ENCODE assay signal across 11 cellular contexts in the genomic region with DNA sequence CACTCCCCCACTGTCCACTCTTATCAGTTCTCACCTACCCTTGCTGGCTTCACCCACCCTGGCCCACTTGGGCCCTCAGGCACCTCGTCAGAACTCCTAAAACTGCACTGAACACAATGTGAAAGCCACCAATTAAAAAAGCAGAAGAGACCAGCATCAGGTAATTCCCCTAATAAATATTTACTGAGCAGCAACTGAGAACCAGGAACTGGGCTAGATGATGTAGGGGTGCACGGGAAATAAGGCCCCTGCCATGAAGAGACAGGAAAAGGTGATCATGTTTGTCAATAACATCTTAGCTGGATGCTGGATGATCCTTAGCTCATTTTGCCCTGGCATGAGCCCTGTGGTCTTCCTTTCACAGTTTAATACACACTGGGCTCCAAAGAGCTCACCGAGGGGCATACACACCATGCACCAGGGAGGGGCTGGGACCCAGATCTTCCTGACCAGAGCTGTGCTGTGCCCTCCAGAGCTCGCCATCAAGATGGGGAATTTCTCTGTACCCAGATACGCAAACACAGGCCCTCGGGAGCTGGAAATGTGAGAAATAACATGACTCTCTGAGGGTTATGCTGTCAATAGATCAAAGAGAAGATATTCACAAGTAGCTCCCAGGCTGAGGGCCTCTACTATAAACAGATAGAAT.
A peak's percentile ranks its signal among the peaks of the same experiment; 100 is the strongest.
DNase-seq lines count a peak whose midpoint lies in the region; ATAC-seq and TF ChIP-seq lines count a peak whose summit lies in the region.
"Had no signal": no experiment of that assay in that cellular context is flagged by ENCODE, and none has a peak within 500 bp of the region (broad histone marks: within the 10 kb centered on the region; RNA-seq: fewer than 3 reads in every experiment).

No MANE protein-coding gene starts in this region.

- intact Hi-C loops in CD8-positive, alpha-beta T cell (cut with DNase I, micrococcal nuclease): no loop called here

- H3K36me3 Mint-ChIP-seq in CD8-positive, alpha-beta T cell: no peaks in the 10 kb centered on the region

- peaks cover 25% of the 10 kb centered on the region for H3K4me1 ChIP-seq in SJSA1 (replicated peaks)
- no peaks in the 10 kb centered on the region for H3K4me1 ChIP-seq in right atrium auricular region
- no peaks in the 10 kb centered on the region for H3K4me1 ChIP-seq in CD8-positive, alpha-beta T cell (ENCODE audit: insufficient read depth, low read length)

- H3K4me3 ChIP-seq in SJSA1: no peak overlapping the region
- no peak overlapping the region for H3K4me3 ChIP-seq in right atrium auricular region
- no peak overlapping the region for H3K4me3 ChIP-seq in CD8-positive, alpha-beta T cell (ENCODE audit: low read depth, low read length)

- CTCF ChIA-PET in CD8-positive, alpha-beta T cell (lab: Charles Lee): no interaction called here

- no peaks in the 10 kb centered on the region for H3K27me3 Mint-ChIP-seq in CD8-positive, alpha-beta T cell (ENCODE audit: low read depth)

- H3K9me3 ChIP-seq in SJSA1 (replicated peaks) (no peaks in the 10 kb centered on the region), right atrium auricular region (no peaks in the 10 kb centered on the region)
- no peaks in the 10 kb centered on the region for H3K9me3 ChIP-seq in CD8-positive, alpha-beta T cell (ENCODE audit: low read length)

- ATAC-seq in GM18498 (IDR thresholded peaks at IDR 0.05; ENCODE audit: unreplicated experiment): peak; percentile 98
- peak; percentile 97 for ATAC-seq in GM19395 (IDR thresholded peaks at IDR 0.05; ENCODE audit: unreplicated experiment)
- ATAC-seq in HG02885 (IDR thresholded peaks at IDR 0.05; ENCODE audit: poor library complexity, unreplicated experiment): peak; percentile 97
- ATAC-seq in CD8-positive, alpha-beta T cell: no peak

- no peak overlapping the region for H3K4me3 Mint-ChIP-seq in CD8-positive, alpha-beta T cell

- POLR2A ChIA-PET in CD8-positive, alpha-beta T cell (lab: Charles Lee): no interaction called here

- no peaks in the 10 kb centered on the region for H3K9me3 Mint-ChIP-seq in CD8-positive, alpha-beta T cell

- DNase-seq in SJSA1 (ENCODE audit: low read depth in 1 of 2, low spot score in 2 of 2) (no peak), right atrium auricular region (ENCODE audit: low spot score) (no peak), NCI-H748 (lab: John Stamatoyannopoulos, UW; ENCODE audit: unreplicated experiment) (no peak), T-helper 1 cell (no peak)
- no peak for DNase-seq in CD8-positive, alpha-beta T cell
- DNase-seq: activated CD4-positive, alpha-beta T cell treated with anti-CD3 and anti-CD28 coated beads, Interleukin-2, amount 50 U/mL, for 1 hour; MM.1S had no signal

- H3K36me3 ChIP-seq in SJSA1 (no peaks in the 10 kb centered on the region), right atrium auricular region (no peaks in the 10 kb centered on the region)
- H3K36me3 ChIP-seq in CD8-positive, alpha-beta T cell (ENCODE audit: insufficient read depth, low read length): no peaks in the 10 kb centered on the region
- H3K36me3 ChIP-seq: brain microvascular endothelial cell had no signal

- peak overlapping the region; percentile 85 for H3K27ac ChIP-seq in SJSA1
- no peak overlapping the region for H3K27ac ChIP-seq in right atrium auricular region
- H3K27ac ChIP-seq in CD8-positive, alpha-beta T cell (ENCODE audit: low read depth, low read length): no peak overlapping the region
- H3K27ac ChIP-seq: brain microvascular endothelial cell had no signal

- no peak for TF ChIP-seq CTCF in right atrium auricular region (IDR thresholded peaks at IDR 0.05)
- TF ChIP-seq CTCF in CD8-positive, alpha-beta T cell (IDR thresholded peaks at IDR 0.05): no peak

- no peak overlapping the region for H3K27ac Mint-ChIP-seq in CD8-positive, alpha-beta T cell

- no peaks in the 10 kb centered on the region for H3K27me3 ChIP-seq in SJSA1 (replicated peaks)
- H3K27me3 ChIP-seq in right atrium auricular region: no peaks in the 10 kb centered on the region
- H3K27me3 ChIP-seq in CD8-positive, alpha-beta T cell (ENCODE audit: insufficient read depth, low read length): no peaks in the 10 kb centered on the region
- H3K27me3 ChIP-seq: brain microvascular endothelial cell had no signal

- H3K4me1 Mint-ChIP-seq in CD8-positive, alpha-beta T cell (ENCODE audit: low read depth): no peaks in the 10 kb centered on the region
